21 cellular contexts compared by ENCODE assay signal in genomic region chr16:67145746-67146145, GRCh38. TPM values are rescaled to one million over a fixed set of nuclear protein-coding genes. Genes with fewer than 3 reads are reported as not detected.
A peak's percentile ranks its signal among the peaks of the same experiment; 100 is the strongest.
DNase-seq lines count a peak whose midpoint lies in the region; ATAC-seq and TF ChIP-seq lines count a peak whose summit lies in the region.
"Had no signal": no experiment of that assay in that cellular context is flagged by ENCODE, and none has a peak within 500 bp of the region (broad histone marks: within the 10 kb centered on the region; RNA-seq: fewer than 3 reads in every experiment).

No MANE protein-coding gene starts in this region.

- no peaks in the 10 kb centered on the region for H3K9me3 Mint-ChIP-seq in activated CD8-positive, alpha-beta memory T cell treated with anti-CD3 and anti-CD28 coated beads, Interleukin-2, amount 10 ng/mL, durations not matched to agents 7 days and 5 days (ENCODE audit: low read depth)
- no peaks in the 10 kb centered on the region for H3K9me3 Mint-ChIP-seq in endothelial cell (ENCODE audit: unreplicated experiment)

- H3K27ac Mint-ChIP-seq in activated CD8-positive, alpha-beta memory T cell treated with anti-CD3 and anti-CD28 coated beads, Interleukin-2, amount 10 ng/mL, durations not matched to agents 7 days and 5 days = peak overlapping the region; percentile 13
- H3K27ac Mint-ChIP-seq in endothelial cell (ENCODE audit: unreplicated experiment) = no peak overlapping the region

- H3K27me3 Mint-ChIP-seq in activated CD8-positive, alpha-beta memory T cell treated with anti-CD3 and anti-CD28 coated beads, Interleukin-2, amount 10 ng/mL, durations not matched to agents 7 days and 5 days = no peaks in the 10 kb centered on the region
- peaks cover 19% of the 10 kb centered on the region for H3K27me3 Mint-ChIP-seq in endothelial cell (ENCODE audit: unreplicated experiment)

- intact Hi-C loops in sciatic nerve (cut with DNase I) = no loop called here

- H3K36me3 Mint-ChIP-seq in activated CD8-positive, alpha-beta memory T cell treated with anti-CD3 and anti-CD28 coated beads, Interleukin-2, amount 10 ng/mL, durations not matched to agents 7 days and 5 days = peaks cover 15% of the 10 kb centered on the region
- peaks cover 29% of the 10 kb centered on the region for H3K36me3 Mint-ChIP-seq in endothelial cell (ENCODE audit: low read depth, unreplicated experiment)

- TF ChIP-seq CTCF in endothelial cell (IDR thresholded peaks at IDR 0.05; ENCODE audit: unreplicated experiment) = no peak

- H3K27ac ChIP-seq in cingulate gyrus (ENCODE audit: low read depth, low read length) = peak overlapping the region; percentile 10
- H3K27ac ChIP-seq: Peyer's patch had no signal

- no peak for DNase-seq in activated CD8-positive, alpha-beta memory T cell treated with anti-CD3 and anti-CD28 coated beads, Interleukin-2, amount 10 ng/mL, durations not matched to agents 7 days and 5 days
- DNase-seq in activated CD8-positive, alpha-beta memory T cell treated with anti-CD3 and anti-CD28 coated beads, Interleukin-2, amount 50 U/mL, for 4 hours = no peak
- peak; percentile 14 for DNase-seq in sciatic nerve (ENCODE audit: low spot score)
- DNase-seq in OCI-M1 (lab: John Stamatoyannopoulos, UW) = no peak
- no peak for DNase-seq in endothelial cell (ENCODE audit: low spot score)
- DNase-seq in stimulated activated naive CD4-positive, alpha-beta T cell (lab: John Stamatoyannopoulos, UW) = no peak
- DNase-seq: ACHN, Calu3, DMS79 treated with DMSO at 0.1 percent for 48 hours, NCI-H1092, NCI-H1417 treated with DMSO at 0.1 percent for 48 hours, NCI-H1694 treated with DMSO at 0.1 percent for 48 hours, NCI-H2081, NCI-H2171, NCI-H226, NCI-H510A, NCI-H69, Peyer's patch, SIG-M5 had no signal

- CTCF ChIA-PET in activated CD8-positive, alpha-beta memory T cell treated with anti-CD3 and anti-CD28 coated beads, Interleukin-2, amount 10 ng/mL, durations not matched to agents 7 days and 5 days (lab: Charles Lee) = interaction anchor here (3.9 kb wide), 1 partner anchor 9 kb away, joined by 21 read pairs; no protein-coding TSS in a partner anchor

- no peak for ATAC-seq in activated CD8-positive, alpha-beta memory T cell treated with anti-CD3 and anti-CD28 coated beads, Interleukin-2, amount 10 ng/mL, durations not matched to agents 7 days and 5 days
- ATAC-seq in sciatic nerve = no peak
- ATAC-seq: HCT116 had no signal

- peaks cover 4% of the 10 kb centered on the region for H3K4me1 Mint-ChIP-seq in activated CD8-positive, alpha-beta memory T cell treated with anti-CD3 and anti-CD28 coated beads, Interleukin-2, amount 10 ng/mL, durations not matched to agents 7 days and 5 days
- H3K4me1 Mint-ChIP-seq in endothelial cell (ENCODE audit: unreplicated experiment) = no peaks in the 10 kb centered on the region

- H3K4me3 Mint-ChIP-seq in activated CD8-positive, alpha-beta memory T cell treated with anti-CD3 and anti-CD28 coated beads, Interleukin-2, amount 10 ng/mL, durations not matched to agents 7 days and 5 days = no peak overlapping the region
- H3K4me3 Mint-ChIP-seq in endothelial cell (ENCODE audit: unreplicated experiment) = no peak overlapping the region

RNA-seq across cellular contexts. Expression of gene B3GNT9, which starts 5.1 kb away (rescaled TPM):
- total RNA-seq in activated CD8-positive, alpha-beta memory T cell treated with anti-CD3 and anti-CD28 coated beads, Interleukin-2, amount 10 ng/mL, durations not matched to agents 7 days and 5 days = 1 to 10 TPM; 5.6 to 7.9 TPM
- total RNA-seq in sciatic nerve = 13.9 TPM
- 1.5 TPM for total RNA-seq in endothelial cell (ENCODE audit: unreplicated experiment)

RNA-seq across cellular contexts. Expression of gene TRADD, which starts 14.0 kb away (rescaled TPM):
- 10 to 100 TPM; 36.4 to 52.6 TPM for total RNA-seq in activated CD8-positive, alpha-beta memory T cell treated with anti-CD3 and anti-CD28 coated beads, Interleukin-2, amount 10 ng/mL, durations not matched to agents 7 days and 5 days
- total RNA-seq in sciatic nerve (11.3 TPM), endothelial cell (ENCODE audit: unreplicated experiment) (3.7 TPM)

RNA-seq across cellular contexts. Expression of gene FBXL8, which starts 14.0 kb away (rescaled TPM):
- total RNA-seq in activated CD8-positive, alpha-beta memory T cell treated with anti-CD3 and anti-CD28 coated beads, Interleukin-2, amount 10 ng/mL, durations not matched to agents 7 days and 5 days = 10 to 100 TPM; 15.7 to 24.5 TPM
- total RNA-seq in sciatic nerve (10.1 TPM), endothelial cell (ENCODE audit: unreplicated experiment) (3.8 TPM)

RNA-seq across cellular contexts. Expression of gene HSF4, which starts 18.8 kb away (rescaled TPM):
- 10 to 100 TPM; 15.0 to 43.7 TPM for total RNA-seq in activated CD8-positive, alpha-beta memory T cell treated with anti-CD3 and anti-CD28 coated beads, Interleukin-2, amount 10 ng/mL, durations not matched to agents 7 days and 5 days
- 123 TPM for total RNA-seq in sciatic nerve
- 5.7 TPM for total RNA-seq in endothelial cell (ENCODE audit: unreplicated experiment)

RNA-seq across cellular contexts. Expression of gene NOL3, which starts 24.6 kb away (rescaled TPM):
- total RNA-seq in activated CD8-positive, alpha-beta memory T cell treated with anti-CD3 and anti-CD28 coated beads, Interleukin-2, amount 10 ng/mL, durations not matched to agents 7 days and 5 days = 10 to 100 TPM in 1 of 2 experiments, 1 to 10 TPM in 1; 3.3 to 10.3 TPM
- 37.9 TPM for total RNA-seq in sciatic nerve
- 2.6 TPM for total RNA-seq in endothelial cell (ENCODE audit: unreplicated experiment)
